ENCODE assay signal across 1 cellular context in genomic region chr3:124034809-124035152, GRCh38.
TF ChIP-seq lines count a peak whose summit lies in the region.

No MANE protein-coding gene starts in this region.

TF ChIP-seq in WTC11, 78 proteins besides CTCF, POLR2A, EP300 and RAD21 (continued from another document):
- TF ChIP-seq ZNF532 (CRISPR knock-in tag; IDR thresholded peaks at IDR 0.05; ENCODE audit: borderline replicate concordance): no peak
- no peak for TF ChIP-seq NR3C1 (CRISPR knock-in tag; conservative IDR thresholded peaks at IDR 0.05; ENCODE audit: low read depth)
- no peak for TF ChIP-seq ATF1 (CRISPR knock-in tag; IDR thresholded peaks at IDR 0.05)
- no peak for TF ChIP-seq ZNF317 (CRISPR knock-in tag; IDR thresholded peaks at IDR 0.05; ENCODE audit: borderline replicate concordance, low read depth)
- TF ChIP-seq ERG (CRISPR knock-in tag; IDR thresholded peaks at IDR 0.05): no peak
- TF ChIP-seq CDX4 (CRISPR knock-in tag; IDR thresholded peaks at IDR 0.05; ENCODE audit: borderline replicate concordance): no peak
- no peak for TF ChIP-seq ZNF121 (CRISPR knock-in tag; IDR thresholded peaks at IDR 0.05)
- TF ChIP-seq TEAD1 (CRISPR knock-in tag; IDR thresholded peaks at IDR 0.05): no peak
- TF ChIP-seq PRDM15 (CRISPR knock-in tag; IDR thresholded peaks at IDR 0.05): no peak
- TF ChIP-seq JAZF1 (CRISPR knock-in tag; IDR thresholded peaks at IDR 0.05): no peak
- no peak for TF ChIP-seq RORB (CRISPR knock-in tag; IDR thresholded peaks at IDR 0.05)
- TF ChIP-seq ATF3 (CRISPR knock-in tag; conservative IDR thresholded peaks at IDR 0.05): no peak
- TF ChIP-seq JUN (CRISPR knock-in tag; IDR thresholded peaks at IDR 0.05): no peak
- no peak for TF ChIP-seq ZSCAN18 (CRISPR knock-in tag; IDR thresholded peaks at IDR 0.05)
- no peak for TF ChIP-seq MLX (CRISPR knock-in tag; IDR thresholded peaks at IDR 0.05)
- TF ChIP-seq NFYB (CRISPR knock-in tag; conservative IDR thresholded peaks at IDR 0.05; ENCODE audit: low read depth): no peak
- no peak for TF ChIP-seq HMGA2 (CRISPR knock-in tag; IDR thresholded peaks at IDR 0.05)
TF ChIP-seq in WTC11: peak in this region for 0.
